Comparison of ENCODE assay signal across 1 cellular context in the genomic region with DNA sequence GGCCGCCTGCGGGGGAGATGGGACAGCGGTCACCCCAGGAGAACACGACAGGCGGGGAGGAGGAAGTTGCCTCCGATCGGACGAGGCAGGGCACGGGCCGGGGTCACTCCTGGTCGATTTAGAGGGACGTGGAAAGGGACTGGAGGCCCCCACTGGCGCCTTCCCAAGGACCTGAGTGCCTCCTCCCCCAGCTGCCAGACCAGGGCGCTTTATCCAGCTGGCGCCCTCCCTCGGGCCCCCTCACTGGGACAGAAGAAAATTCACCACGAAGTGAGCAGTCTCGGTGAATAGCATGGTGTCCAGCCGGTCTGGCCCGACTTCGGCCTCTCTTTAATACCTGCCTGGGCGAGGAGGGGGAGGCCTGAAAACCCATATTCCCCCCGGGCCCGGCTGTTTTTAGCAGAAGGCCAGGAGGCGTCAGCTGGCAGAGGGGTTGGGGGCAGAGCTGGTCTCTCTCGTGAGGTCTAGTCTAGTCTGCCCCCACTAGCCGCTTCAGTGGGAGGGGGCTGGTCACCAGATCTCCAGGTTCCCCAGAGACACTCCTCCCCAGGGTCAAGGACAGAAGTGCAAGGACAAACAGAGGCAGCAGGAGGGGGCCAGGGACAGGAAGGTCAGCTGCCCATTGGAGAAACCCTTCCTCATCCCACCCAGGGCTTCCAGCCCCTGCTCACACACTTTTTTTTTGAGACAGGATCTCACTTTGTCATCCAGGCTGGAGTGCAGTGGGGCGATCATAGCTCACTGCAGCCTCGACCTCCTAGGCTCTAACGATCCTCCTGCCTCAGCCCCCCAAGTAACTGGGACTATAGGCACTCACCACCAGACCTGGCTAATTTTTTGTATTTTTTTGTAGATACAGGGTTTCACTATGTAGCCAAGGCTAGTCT.
TF ChIP-seq lines count a peak whose summit lies in the region.

No MANE protein-coding gene starts in this region.

TF ChIP-seq in HepG2, 621 proteins besides CTCF, POLR2A, EP300 and RAD21 (continued from another document and continues in another):
- TF ChIP-seq, protein P1, sequence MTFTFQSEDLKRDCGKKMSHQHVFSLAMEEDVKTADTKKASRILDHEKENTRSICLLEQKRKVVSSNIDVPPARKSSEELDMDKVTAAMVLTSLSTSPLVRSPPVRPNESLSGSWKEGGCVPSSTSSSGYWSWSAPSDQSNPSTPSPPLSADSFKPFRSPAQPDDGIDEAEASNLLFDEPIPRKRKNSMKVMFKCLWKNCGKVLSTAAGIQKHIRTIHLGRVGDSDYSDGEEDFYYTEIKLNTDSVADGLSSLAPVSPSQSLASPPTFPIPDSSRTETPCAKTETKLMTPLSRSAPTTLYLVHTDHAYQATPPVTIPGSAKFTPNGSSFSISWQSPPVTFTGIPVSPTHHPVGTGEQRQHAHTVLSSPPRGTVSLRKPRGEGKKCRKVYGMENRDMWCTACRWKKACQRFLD (CRISPR knock-in tag; IDR thresholded peaks at IDR 0.05; ENCODE audit: borderline replicate concordance), result no peak
- no peak for TF ChIP-seq MZF1 (CRISPR knock-in tag; IDR thresholded peaks at IDR 0.05; ENCODE audit: borderline replicate concordance)
- TF ChIP-seq ZNF382 (CRISPR knock-in tag; IDR thresholded peaks at IDR 0.05; ENCODE audit: borderline replicate concordance), result no peak
- TF ChIP-seq SMC3 (IDR thresholded peaks at IDR 0.05; ENCODE audit: low read length), result no peak
- TF ChIP-seq, protein P2, sequence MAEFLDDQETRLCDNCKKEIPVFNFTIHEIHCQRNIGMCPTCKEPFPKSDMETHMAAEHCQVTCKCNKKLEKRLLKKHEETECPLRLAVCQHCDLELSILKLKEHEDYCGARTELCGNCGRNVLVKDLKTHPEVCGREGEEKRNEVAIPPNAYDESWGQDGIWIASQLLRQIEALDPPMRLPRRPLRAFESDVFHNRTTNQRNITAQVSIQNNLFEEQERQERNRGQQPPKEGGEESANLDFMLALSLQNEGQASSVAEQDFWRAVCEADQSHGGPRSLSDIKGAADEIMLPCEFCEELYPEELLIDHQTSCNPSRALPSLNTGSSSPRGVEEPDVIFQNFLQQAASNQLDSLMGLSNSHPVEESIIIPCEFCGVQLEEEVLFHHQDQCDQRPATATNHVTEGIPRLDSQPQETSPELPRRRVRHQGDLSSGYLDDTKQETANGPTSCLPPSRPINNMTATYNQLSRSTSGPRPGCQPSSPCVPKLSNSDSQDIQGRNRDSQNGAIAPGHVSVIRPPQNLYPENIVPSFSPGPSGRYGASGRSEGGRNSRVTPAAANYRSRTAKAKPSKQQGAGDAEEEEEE (CRISPR knock-in tag; IDR thresholded peaks at IDR 0.05; ENCODE audit: borderline replicate concordance), result no peak
- no peak for TF ChIP-seq HMG20B (CRISPR knock-in tag; conservative IDR thresholded peaks at IDR 0.05)
- no peak for TF ChIP-seq MIER3 (CRISPR knock-in tag; IDR thresholded peaks at IDR 0.05; ENCODE audit: borderline replicate concordance)
- peak; percentile 95 for TF ChIP-seq ESRRA (CRISPR knock-in tag; IDR thresholded peaks at IDR 0.05; ENCODE audit: low read depth)
- TF ChIP-seq ZNF441 (CRISPR knock-in tag; IDR thresholded peaks at IDR 0.05; ENCODE audit: borderline replicate concordance), result no peak
- TF ChIP-seq, protein P3, sequence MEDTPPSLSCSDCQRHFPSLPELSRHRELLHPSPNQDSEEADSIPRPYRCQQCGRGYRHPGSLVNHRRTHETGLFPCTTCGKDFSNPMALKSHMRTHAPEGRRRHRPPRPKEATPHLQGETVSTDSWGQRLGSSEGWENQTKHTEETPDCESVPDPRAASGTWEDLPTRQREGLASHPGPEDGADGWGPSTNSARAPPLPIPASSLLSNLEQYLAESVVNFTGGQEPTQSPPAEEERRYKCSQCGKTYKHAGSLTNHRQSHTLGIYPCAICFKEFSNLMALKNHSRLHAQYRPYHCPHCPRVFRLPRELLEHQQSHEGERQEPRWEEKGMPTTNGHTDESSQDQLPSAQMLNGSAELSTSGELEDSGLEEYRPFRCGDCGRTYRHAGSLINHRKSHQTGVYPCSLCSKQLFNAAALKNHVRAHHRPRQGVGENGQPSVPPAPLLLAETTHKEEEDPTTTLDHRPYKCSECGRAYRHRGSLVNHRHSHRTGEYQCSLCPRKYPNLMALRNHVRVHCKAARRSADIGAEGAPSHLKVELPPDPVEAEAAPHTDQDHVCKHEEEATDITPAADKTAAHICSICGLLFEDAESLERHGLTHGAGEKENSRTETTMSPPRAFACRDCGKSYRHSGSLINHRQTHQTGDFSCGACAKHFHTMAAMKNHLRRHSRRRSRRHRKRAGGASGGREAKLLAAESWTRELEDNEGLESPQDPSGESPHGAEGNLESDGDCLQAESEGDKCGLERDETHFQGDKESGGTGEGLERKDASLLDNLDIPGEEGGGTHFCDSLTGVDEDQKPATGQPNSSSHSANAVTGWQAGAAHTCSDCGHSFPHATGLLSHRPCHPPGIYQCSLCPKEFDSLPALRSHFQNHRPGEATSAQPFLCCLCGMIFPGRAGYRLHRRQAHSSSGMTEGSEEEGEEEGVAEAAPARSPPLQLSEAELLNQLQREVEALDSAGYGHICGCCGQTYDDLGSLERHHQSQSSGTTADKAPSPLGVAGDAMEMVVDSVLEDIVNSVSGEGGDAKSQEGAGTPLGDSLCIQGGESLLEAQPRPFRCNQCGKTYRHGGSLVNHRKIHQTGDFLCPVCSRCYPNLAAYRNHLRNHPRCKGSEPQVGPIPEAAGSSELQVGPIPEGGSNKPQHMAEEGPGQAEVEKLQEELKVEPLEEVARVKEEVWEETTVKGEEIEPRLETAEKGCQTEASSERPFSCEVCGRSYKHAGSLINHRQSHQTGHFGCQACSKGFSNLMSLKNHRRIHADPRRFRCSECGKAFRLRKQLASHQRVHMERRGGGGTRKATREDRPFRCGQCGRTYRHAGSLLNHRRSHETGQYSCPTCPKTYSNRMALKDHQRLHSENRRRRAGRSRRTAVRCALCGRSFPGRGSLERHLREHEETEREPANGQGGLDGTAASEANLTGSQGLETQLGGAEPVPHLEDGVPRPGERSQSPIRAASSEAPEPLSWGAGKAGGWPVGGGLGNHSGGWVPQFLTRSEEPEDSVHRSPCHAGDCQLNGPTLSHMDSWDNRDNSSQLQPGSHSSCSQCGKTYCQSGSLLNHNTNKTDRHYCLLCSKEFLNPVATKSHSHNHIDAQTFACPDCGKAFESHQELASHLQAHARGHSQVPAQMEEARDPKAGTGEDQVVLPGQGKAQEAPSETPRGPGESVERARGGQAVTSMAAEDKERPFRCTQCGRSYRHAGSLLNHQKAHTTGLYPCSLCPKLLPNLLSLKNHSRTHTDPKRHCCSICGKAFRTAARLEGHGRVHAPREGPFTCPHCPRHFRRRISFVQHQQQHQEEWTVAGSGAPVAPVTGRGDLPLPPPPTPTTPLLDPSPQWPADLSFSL (CRISPR knock-in tag; IDR thresholded peaks at IDR 0.05), result no peak
- TF ChIP-seq, protein P4, sequence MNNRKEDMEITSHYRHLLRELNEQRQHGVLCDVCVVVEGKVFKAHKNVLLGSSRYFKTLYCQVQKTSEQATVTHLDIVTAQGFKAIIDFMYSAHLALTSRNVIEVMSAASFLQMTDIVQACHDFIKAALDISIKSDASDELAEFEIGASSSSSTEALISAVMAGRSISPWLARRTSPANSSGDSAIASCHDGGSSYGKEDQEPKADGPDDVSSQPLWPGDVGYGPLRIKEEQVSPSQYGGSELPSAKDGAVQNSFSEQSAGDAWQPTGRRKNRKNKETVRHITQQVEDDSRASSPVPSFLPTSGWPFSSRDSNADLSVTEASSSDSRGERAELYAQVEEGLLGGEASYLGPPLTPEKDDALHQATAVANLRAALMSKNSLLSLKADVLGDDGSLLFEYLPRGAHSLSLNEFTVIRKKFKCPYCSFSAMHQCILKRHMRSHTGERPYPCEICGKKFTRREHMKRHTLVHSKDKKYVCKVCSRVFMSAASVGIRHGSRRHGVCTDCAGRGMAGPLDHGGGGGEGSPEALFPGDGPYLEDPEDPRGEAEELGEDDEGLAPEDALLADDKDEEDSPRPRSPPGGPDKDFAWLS (CRISPR knock-in tag; IDR thresholded peaks at IDR 0.05; ENCODE audit: borderline replicate concordance), result no peak
- TF ChIP-seq, protein P5, sequence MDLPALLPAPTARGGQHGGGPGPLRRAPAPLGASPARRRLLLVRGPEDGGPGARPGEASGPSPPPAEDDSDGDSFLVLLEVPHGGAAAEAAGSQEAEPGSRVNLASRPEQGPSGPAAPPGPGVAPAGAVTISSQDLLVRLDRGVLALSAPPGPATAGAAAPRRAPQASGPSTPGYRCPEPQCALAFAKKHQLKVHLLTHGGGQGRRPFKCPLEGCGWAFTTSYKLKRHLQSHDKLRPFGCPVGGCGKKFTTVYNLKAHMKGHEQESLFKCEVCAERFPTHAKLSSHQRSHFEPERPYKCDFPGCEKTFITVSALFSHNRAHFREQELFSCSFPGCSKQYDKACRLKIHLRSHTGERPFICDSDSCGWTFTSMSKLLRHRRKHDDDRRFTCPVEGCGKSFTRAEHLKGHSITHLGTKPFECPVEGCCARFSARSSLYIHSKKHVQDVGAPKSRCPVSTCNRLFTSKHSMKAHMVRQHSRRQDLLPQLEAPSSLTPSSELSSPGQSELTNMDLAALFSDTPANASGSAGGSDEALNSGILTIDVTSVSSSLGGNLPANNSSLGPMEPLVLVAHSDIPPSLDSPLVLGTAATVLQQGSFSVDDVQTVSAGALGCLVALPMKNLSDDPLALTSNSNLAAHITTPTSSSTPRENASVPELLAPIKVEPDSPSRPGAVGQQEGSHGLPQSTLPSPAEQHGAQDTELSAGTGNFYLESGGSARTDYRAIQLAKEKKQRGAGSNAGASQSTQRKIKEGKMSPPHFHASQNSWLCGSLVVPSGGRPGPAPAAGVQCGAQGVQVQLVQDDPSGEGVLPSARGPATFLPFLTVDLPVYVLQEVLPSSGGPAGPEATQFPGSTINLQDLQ (CRISPR knock-in tag; IDR thresholded peaks at IDR 0.05), result no peak
- TF ChIP-seq ZNF264 (CRISPR knock-in tag; IDR thresholded peaks at IDR 0.05), result no peak
- no peak for TF ChIP-seq TEAD2 (CRISPR knock-in tag; IDR thresholded peaks at IDR 0.05)
- no peak for TF ChIP-seq HNRNPUL1 (IDR thresholded peaks at IDR 0.05; ENCODE audit: low read depth, low read length)
- TF ChIP-seq ZBTB21 (CRISPR knock-in tag; IDR thresholded peaks at IDR 0.05), result no peak
- no peak for TF ChIP-seq ZNF496 (CRISPR knock-in tag; IDR thresholded peaks at IDR 0.05; ENCODE audit: insufficient replicate concordance)
- no peak for TF ChIP-seq ZNF326 (CRISPR knock-in tag; IDR thresholded peaks at IDR 0.05; ENCODE audit: borderline replicate concordance)
- no peak for TF ChIP-seq ZNF510 (CRISPR knock-in tag; IDR thresholded peaks at IDR 0.05; ENCODE audit: low read depth)
- TF ChIP-seq ZNF30 (CRISPR knock-in tag; IDR thresholded peaks at IDR 0.05), result 0 out of 2 replicates have a peak, but pooled peaks have one; percentile 22
- TF ChIP-seq EHMT2 (IDR thresholded peaks at IDR 0.05; ENCODE audit: borderline replicate concordance, low read depth, low read length), result no peak
- TF ChIP-seq ZNF468 (CRISPR knock-in tag; IDR thresholded peaks at IDR 0.05), result no peak
- TF ChIP-seq, protein P6, sequence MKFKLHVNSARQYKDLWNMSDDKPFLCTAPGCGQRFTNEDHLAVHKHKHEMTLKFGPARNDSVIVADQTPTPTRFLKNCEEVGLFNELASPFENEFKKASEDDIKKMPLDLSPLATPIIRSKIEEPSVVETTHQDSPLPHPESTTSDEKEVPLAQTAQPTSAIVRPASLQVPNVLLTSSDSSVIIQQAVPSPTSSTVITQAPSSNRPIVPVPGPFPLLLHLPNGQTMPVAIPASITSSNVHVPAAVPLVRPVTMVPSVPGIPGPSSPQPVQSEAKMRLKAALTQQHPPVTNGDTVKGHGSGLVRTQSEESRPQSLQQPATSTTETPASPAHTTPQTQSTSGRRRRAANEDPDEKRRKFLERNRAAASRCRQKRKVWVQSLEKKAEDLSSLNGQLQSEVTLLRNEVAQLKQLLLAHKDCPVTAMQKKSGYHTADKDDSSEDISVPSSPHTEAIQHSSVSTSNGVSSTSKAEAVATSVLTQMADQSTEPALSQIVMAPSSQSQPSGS (CRISPR knock-in tag; IDR thresholded peaks at IDR 0.05), result peak; percentile 3; the same call in 1 of the 2 replicates
- TF ChIP-seq, protein P7, sequence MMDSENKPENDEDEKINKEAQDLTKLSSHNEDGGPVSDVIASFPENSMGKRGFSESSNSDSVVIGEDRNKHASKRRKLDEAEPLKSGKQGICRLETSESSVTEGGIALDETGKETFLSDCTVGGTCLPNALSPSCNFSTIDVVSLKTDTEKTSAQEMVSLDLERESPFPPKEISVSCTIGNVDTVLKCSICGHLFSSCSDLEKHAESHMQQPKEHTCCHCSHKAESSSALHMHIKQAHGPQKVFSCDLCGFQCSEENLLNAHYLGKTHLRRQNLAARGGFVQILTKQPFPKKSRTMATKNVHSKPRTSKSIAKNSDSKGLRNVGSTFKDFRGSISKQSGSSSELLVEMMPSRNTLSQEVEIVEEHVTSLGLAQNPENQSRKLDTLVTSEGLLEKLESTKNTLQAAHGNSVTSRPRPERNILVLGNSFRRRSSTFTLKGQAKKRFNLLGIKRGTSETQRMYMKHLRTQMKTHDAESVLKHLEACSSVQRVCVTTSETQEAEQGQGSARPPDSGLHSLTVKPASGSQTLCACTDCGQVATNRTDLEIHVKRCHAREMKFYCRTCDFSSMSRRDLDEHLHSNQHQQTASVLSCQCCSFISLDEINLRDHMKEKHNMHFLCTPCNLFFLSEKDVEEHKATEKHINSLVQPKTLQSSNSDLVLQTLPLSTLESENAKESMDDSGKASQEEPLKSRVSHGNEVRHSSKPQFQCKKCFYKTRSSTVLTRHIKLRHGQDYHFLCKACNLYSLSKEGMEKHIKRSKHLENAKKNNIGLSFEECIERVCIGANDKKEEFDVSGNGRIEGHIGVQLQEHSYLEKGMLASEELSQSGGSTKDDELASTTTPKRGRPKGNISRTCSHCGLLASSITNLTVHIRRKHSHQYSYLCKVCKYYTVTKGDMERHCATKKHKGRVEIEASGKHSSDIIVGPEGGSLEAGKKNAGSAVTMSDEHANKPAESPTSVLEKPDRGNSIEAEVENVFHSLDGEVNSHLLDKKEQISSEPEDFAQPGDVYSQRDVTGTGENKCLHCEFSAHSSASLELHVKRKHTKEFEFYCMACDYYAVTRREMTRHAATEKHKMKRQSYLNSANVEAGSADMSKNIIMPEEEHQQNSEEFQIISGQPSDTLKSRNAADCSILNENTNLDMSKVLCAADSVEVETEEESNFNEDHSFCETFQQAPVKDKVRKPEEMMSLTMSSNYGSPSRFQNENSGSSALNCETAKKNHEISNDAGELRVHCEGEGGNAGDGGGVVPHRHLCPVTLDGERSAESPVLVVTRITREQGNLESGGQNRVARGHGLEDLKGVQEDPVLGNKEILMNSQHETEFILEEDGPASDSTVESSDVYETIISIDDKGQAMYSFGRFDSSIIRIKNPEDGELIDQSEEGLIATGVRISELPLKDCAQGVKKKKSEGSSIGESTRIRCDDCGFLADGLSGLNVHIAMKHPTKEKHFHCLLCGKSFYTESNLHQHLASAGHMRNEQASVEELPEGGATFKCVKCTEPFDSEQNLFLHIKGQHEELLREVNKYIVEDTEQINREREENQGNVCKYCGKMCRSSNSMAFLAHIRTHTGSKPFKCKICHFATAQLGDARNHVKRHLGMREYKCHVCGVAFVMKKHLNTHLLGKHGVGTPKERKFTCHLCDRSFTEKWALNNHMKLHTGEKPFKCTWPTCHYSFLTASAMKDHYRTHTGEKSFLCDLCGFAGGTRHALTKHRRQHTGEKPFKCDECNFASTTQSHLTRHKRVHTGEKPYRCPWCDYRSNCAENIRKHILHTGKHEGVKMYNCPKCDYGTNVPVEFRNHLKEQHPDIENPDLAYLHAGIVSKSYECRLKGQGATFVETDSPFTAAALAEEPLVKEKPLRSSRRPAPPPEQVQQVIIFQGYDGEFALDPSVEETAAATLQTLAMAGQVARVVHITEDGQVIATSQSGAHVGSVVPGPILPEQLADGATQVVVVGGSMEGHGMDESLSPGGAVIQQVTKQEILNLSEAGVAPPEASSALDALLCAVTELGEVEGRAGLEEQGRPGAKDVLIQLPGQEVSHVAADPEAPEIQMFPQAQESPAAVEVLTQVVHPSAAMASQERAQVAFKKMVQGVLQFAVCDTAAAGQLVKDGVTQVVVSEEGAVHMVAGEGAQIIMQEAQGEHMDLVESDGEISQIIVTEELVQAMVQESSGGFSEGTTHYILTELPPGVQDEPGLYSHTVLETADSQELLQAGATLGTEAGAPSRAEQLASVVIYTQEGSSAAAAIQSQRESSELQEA (CRISPR knock-in tag; IDR thresholded peaks at IDR 0.05; ENCODE audit: not compliant biosample characterization), result no peak
- TF ChIP-seq FIP1L1 (IDR thresholded peaks at IDR 0.05; ENCODE audit: borderline replicate concordance, insufficient read depth, low read depth, low read length), result no peak
